ENCODE assay signal across 24 cellular contexts in the genomic region with DNA sequence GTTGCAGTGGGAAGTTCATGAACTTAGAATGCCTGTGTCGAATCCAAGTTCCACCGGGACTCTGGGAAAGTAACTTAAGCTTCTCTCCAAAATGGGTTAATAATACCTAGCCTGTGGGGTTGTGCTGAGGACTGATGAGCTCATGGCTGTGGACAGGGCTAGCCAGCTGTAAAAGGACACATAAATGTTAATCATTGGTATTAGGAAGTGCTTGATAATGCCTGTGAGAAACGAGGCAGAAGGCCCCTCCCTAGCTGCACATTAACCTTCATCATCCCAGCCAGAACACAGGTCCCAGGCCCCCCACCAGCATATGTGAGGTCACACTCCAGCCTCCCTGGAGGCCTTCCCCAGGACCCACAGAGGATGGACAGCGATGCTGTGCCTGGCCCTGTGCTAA. TPM values are rescaled to one million over a fixed set of nuclear protein-coding genes. Genes with fewer than 3 reads are reported as not detected.
"Had no signal": no experiment of that assay in that cellular context is flagged by ENCODE, and none has a peak within 500 bp of the region (broad histone marks: within the 10 kb centered on the region; RNA-seq: fewer than 3 reads in every experiment).

No MANE protein-coding gene starts in this region.

- DNase-seq: activated CD4-positive, alpha-beta T cell treated with anti-CD3 and anti-CD28 coated beads for 36 hours; activated CD4-positive, alpha-beta T cell treated with anti-CD3 and anti-CD28 coated beads, Interleukin-2, amount 50 U/mL, for 48 hours; activated gamma-delta T cell treated with Interleukin-2 at 50 U/mL for 16 hours; adrenal gland; effector CD8-positive, alpha-beta T cell; heart left ventricle; left lung; right lobe of liver; small intestine; stimulated activated CD4-positive, alpha-beta T cell treated with anti-CD3 and anti-CD28 coated beads, Interleukin-15, amount 100 ng/mL, for 24 hours; stimulated activated CD4-positive, alpha-beta T cell treated with anti-CD3 and anti-CD28 coated beads, Interleukin-2, amount 100 ng/mL, for 48 hours; SW 1271; T-helper 2 cell; transverse colon; uterus had no signal

- H3K4me1 ChIP-seq: adrenal gland, heart left ventricle, left lung, prostate gland, right lobe of liver, transverse colon, uterus had no signal

- H3K27ac ChIP-seq: adrenal gland, heart left ventricle, left lung, prostate gland, right lobe of liver, transverse colon, uterus had no signal

- FAIRE-seq: endothelial cell of umbilical vein, frontal cortex, small intestine had no signal

- H3K4me3 ChIP-seq: adrenal gland, heart left ventricle, left lung, prostate gland, right lobe of liver, transverse colon, uterus had no signal

- H3K27me3 ChIP-seq: adrenal gland, right lobe of liver, transverse colon, uterus had no signal

- H3K36me3 ChIP-seq: adrenal gland, heart left ventricle, left lung, prostate gland, right lobe of liver, transverse colon, uterus had no signal

- H3K9me3 ChIP-seq: adrenal gland, heart left ventricle, left lung, prostate gland, right lobe of liver, transverse colon, uterus had no signal

RNA-seq across cellular contexts. Expression of a gene that starts 0.8 kb away (rescaled TPM):
- total RNA-seq: activated CD4-positive, alpha-beta T cell treated with anti-CD3 and anti-CD28 coated beads for 36 hours; activated naive CD4-positive, alpha-beta T cell treated with anti-CD3 and anti-CD28 coated beads, Interleukin-2, amount 50 U/mL, for 72 hours; adrenal gland; cerebellum; endothelial cell of umbilical vein; frontal cortex; heart left ventricle; left lung; lung microvascular endothelial cell; myocyte; neural crest cell; omental fat pad; right lobe of liver; uterus had no signal
- polyA plus RNA-seq: adrenal gland, endothelial cell of umbilical vein, heart left ventricle had no signal

RNA-seq across cellular contexts. Expression of a gene that starts 3.9 kb away (rescaled TPM):
- total RNA-seq: activated CD4-positive, alpha-beta T cell treated with anti-CD3 and anti-CD28 coated beads for 36 hours; activated naive CD4-positive, alpha-beta T cell treated with anti-CD3 and anti-CD28 coated beads, Interleukin-2, amount 50 U/mL, for 72 hours; adrenal gland; cerebellum; endothelial cell of umbilical vein; frontal cortex; heart left ventricle; lung microvascular endothelial cell; myocyte; neural crest cell; omental fat pad; right lobe of liver; transverse colon had no signal
- polyA plus RNA-seq: adrenal gland, endothelial cell of umbilical vein, heart left ventricle, small intestine had no signal

RNA-seq across cellular contexts. Expression of a gene that starts 22.3 kb away (rescaled TPM):
- total RNA-seq: activated CD4-positive, alpha-beta T cell treated with anti-CD3 and anti-CD28 coated beads for 36 hours; activated naive CD4-positive, alpha-beta T cell treated with anti-CD3 and anti-CD28 coated beads, Interleukin-2, amount 50 U/mL, for 72 hours; cerebellum; endothelial cell of umbilical vein; frontal cortex; heart left ventricle; lung microvascular endothelial cell; myocyte; neural crest cell; omental fat pad had no signal
- polyA plus RNA-seq: endothelial cell of umbilical vein, heart left ventricle had no signal

RNA-seq across cellular contexts. Expression of a gene that starts 34.0 kb away (rescaled TPM):
- total RNA-seq: activated CD4-positive, alpha-beta T cell treated with anti-CD3 and anti-CD28 coated beads for 36 hours; myocyte had no signal
